Comparison of ENCODE assay signal across 17 cellular contexts in genomic region chr1:41799205-41799604, GRCh38.
"Had no signal": no experiment of that assay in that cellular context is flagged by ENCODE, and none has a peak within 500 bp of the region (broad histone marks: within the 10 kb centered on the region; RNA-seq: fewer than 3 reads in every experiment).

No MANE protein-coding gene starts in this region.

- H3K27me3 ChIP-seq: foreskin keratinocyte, neutrophil, tibial artery had no signal

- H3K4me3 ChIP-seq: left ventricle myocardium inferior, mucosa of descending colon, tibial artery had no signal

- H3K9ac ChIP-seq: parathyroid adenoma had no signal

- H3K27ac Mint-ChIP-seq: activated naive CD8-positive, alpha-beta T cell treated with anti-CD3 and anti-CD28 coated beads, Interleukin-2, amount 10 ng/mL, durations not matched to agents 7 days and 5 days; naive thymus-derived CD4-positive, alpha-beta T cell; stimulated activated naive B cell treated with anti-CD40 and anti-IgM and Interleukin-4, amounts not matched to agents 10 μg/mL and 1 μg/mL and 100 μg/mL, for 72 hours had no signal

- H3K36me3 ChIP-seq: left ventricle myocardium inferior, neutrophil, tibial artery had no signal

- H3K79me2 ChIP-seq: parathyroid adenoma had no signal

- H3K4me3 Mint-ChIP-seq: activated naive CD8-positive, alpha-beta T cell treated with anti-CD3 and anti-CD28 coated beads, Interleukin-2, amount 10 ng/mL, durations not matched to agents 7 days and 5 days; dendritic cell treated with granulocyte-macrophage colony-stimulating factor and Interleukin-4, amounts not matched to agents 40 ng/mL and 50 ng/mL, for 4 days; naive thymus-derived CD4-positive, alpha-beta T cell; stimulated activated naive B cell treated with anti-CD40 and anti-IgM and Interleukin-4, amounts not matched to agents 10 μg/mL and 1 μg/mL and 100 μg/mL, for 72 hours had no signal

- H3K27me3 Mint-ChIP-seq: activated naive CD8-positive, alpha-beta T cell treated with anti-CD3 and anti-CD28 coated beads, Interleukin-2, amount 10 ng/mL, durations not matched to agents 7 days and 5 days; dendritic cell treated with granulocyte-macrophage colony-stimulating factor and Interleukin-4, amounts not matched to agents 40 ng/mL and 50 ng/mL, for 4 days; naive thymus-derived CD4-positive, alpha-beta T cell; stimulated activated naive B cell treated with anti-CD40 and anti-IgM and Interleukin-4, amounts not matched to agents 10 μg/mL and 1 μg/mL and 100 μg/mL, for 72 hours had no signal

- H3K27ac ChIP-seq: foreskin keratinocyte, parathyroid adenoma, tibial artery had no signal

- H2AFZ ChIP-seq: parathyroid adenoma had no signal

- ATAC-seq: mucosa of descending colon; naive thymus-derived CD4-positive, alpha-beta T cell had no signal

- H3K4me1 ChIP-seq: parathyroid adenoma had no signal

- H3K9me3 ChIP-seq: left ventricle myocardium inferior, mucosa of descending colon, neutrophil, tibial artery had no signal

- H3K9me3 Mint-ChIP-seq: activated naive CD8-positive, alpha-beta T cell treated with anti-CD3 and anti-CD28 coated beads, Interleukin-2, amount 10 ng/mL, durations not matched to agents 7 days and 5 days; dendritic cell treated with granulocyte-macrophage colony-stimulating factor and Interleukin-4, amounts not matched to agents 40 ng/mL and 50 ng/mL, for 4 days; naive thymus-derived CD4-positive, alpha-beta T cell had no signal

- DNase-seq: activated CD4-positive, alpha-beta T cell treated with anti-CD3 and anti-CD28 coated beads for 4 hours; activated gamma-delta T cell; activated naive CD8-positive, alpha-beta T cell treated with anti-CD3 and anti-CD28 coated beads, Interleukin-2, amount 10 ng/mL, durations not matched to agents 7 days and 5 days; activated T-cell treated with anti-CD3 and anti-CD28 coated beads, Interleukin-2, amount 50 U/mL, for 1 hour; aorta; effector memory CD4-positive, alpha-beta T cell; glutamatergic neuron; hypothalamus; left ventricle myocardium inferior; mucosa of descending colon; naive thymus-derived CD4-positive, alpha-beta T cell; stimulated activated naive B cell treated with anti-CD40 and anti-IgM and Interleukin-4, amounts not matched to agents 10 μg/mL and 1 μg/mL and 100 μg/mL, for 72 hours; tibial artery had no signal
